ENCODE assay signal across 26 cellular contexts in the genomic region with DNA sequence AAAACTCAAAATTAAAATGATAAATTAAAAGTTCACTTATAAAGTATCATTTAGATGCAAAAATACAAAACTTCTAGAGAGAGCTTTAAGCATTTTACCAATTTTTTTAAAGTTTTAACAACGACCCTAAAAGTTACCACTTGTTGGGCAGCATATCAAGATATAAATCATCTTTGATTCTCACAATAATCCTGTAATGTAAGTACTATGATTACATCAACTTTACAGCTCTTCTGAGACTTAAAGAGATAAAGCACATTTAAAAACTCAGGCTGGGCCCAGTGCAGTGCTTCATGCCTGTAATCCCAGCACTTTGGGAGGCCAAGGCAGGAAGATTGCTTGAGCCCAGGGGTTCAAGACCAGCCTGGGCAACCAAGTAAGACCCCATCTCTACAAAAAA.
"Had no signal": no experiment of that assay in that cellular context is flagged by ENCODE, and none has a peak within 500 bp of the region (broad histone marks: within the 10 kb centered on the region; RNA-seq: fewer than 3 reads in every experiment).

No MANE protein-coding gene starts in this region.

- H3K36me3 Mint-ChIP-seq: naive thymus-derived CD4-positive, alpha-beta T cell had no signal

- H3K4me3 Mint-ChIP-seq: dendritic cell treated with granulocyte-macrophage colony-stimulating factor and Interleukin-4, amounts not matched to agents 40 ng/mL and 50 ng/mL, for 4 days; effector memory CD8-positive, alpha-beta T cell; endodermal cell; naive thymus-derived CD4-positive, alpha-beta T cell had no signal

- H3K27ac Mint-ChIP-seq: dendritic cell treated with granulocyte-macrophage colony-stimulating factor and Interleukin-4, amounts not matched to agents 40 ng/mL and 50 ng/mL, for 4 days; effector memory CD8-positive, alpha-beta T cell; endodermal cell; naive thymus-derived CD4-positive, alpha-beta T cell had no signal

- ATAC-seq: effector memory CD8-positive, alpha-beta T cell; esophagus mucosa; gastrocnemius medialis; heart right ventricle; left cardiac atrium; left lung; left ventricle myocardium superior; lower lobe of right lung; naive thymus-derived CD4-positive, alpha-beta T cell had no signal

- FAIRE-seq: endometrium, islet of Langerhans, keratinocyte had no signal

- H3K27me3 Mint-ChIP-seq: dendritic cell treated with granulocyte-macrophage colony-stimulating factor and Interleukin-4, amounts not matched to agents 40 ng/mL and 50 ng/mL, for 4 days; effector memory CD8-positive, alpha-beta T cell; naive thymus-derived CD4-positive, alpha-beta T cell had no signal

- DNase-seq: colonic mucosa; cortex of kidney; effector CD8-positive, alpha-beta T cell; effector memory CD8-positive, alpha-beta T cell; endodermal cell; erythroblast; esophagus squamous epithelium; foreskin fibroblast; foreskin melanocyte; gastrocnemius medialis; glutamatergic neuron; head of caudate nucleus; heart right ventricle; hippocampal formation; left cardiac atrium; left lung; left ventricle myocardium superior; lower lobe of right lung; mesenchymal stem cell; midbrain; naive thymus-derived CD4-positive, alpha-beta T cell had no signal

- H3K4me1 Mint-ChIP-seq: endodermal cell; naive thymus-derived CD4-positive, alpha-beta T cell had no signal
